20 cellular contexts compared by ENCODE assay signal in genomic region chr6:157158897-157159296, GRCh38.
DNase-seq lines count a peak whose midpoint lies in the region; ATAC-seq, FAIRE-seq and TF ChIP-seq lines count a peak whose summit lies in the region.
"Had no signal": no experiment of that assay in that cellular context is flagged by ENCODE, and none has a peak within 500 bp of the region (broad histone marks: within the 10 kb centered on the region; RNA-seq: fewer than 3 reads in every experiment).

No MANE protein-coding gene starts in this region.

- peak; percentile 10 for TF ChIP-seq CTCF in D721Med (IDR thresholded peaks at IDR 0.05; ENCODE audit: insufficient read depth, missing control alignments)
- no peak for TF ChIP-seq CTCF in tibial artery (IDR thresholded peaks at IDR 0.05)

- H3K4me3 ChIP-seq in HUES48 (ENCODE audit: low read depth, low read length) = no peak overlapping the region
- no peak overlapping the region for H3K4me3 ChIP-seq in tibial artery
- H3K4me3 ChIP-seq: gastroesophageal sphincter, lung had no signal

- no peak overlapping the region for H3K4me3 Mint-ChIP-seq in memory B cell
- H3K4me3 Mint-ChIP-seq: activated CD4-positive, alpha-beta T cell treated with anti-CD3 and anti-CD28 coated beads for 36 hours; activated CD8-positive, alpha-beta memory T cell treated with anti-CD3 and anti-CD28 coated beads, Interleukin-2, amount 10 ng/mL, durations not matched to agents 7 days and 5 days; naive thymus-derived CD8-positive, alpha-beta T cell; stimulated activated naive CD8-positive, alpha-beta T cell treated with anti-CD3 and anti-CD28 coated beads, Interleukin-15, Interleukin-2, amounts not matched to agents 100 ng/mL and 50 ng/mL, for 24 hours; type B pancreatic cell had no signal

- no peak for FAIRE-seq in D721Med (lab: Jason Lieb, UNC)

- intact Hi-C loops in tibial artery (cut with DNase I; ENCODE audit: low total_unique reads) = no loop called here

- H3K4me1 ChIP-seq in HUES48 (ENCODE audit: control insufficient read depth, insufficient read depth, low read length) = peaks cover 32% of the 10 kb centered on the region
- no peaks in the 10 kb centered on the region for H3K4me1 ChIP-seq in tibial artery
- H3K4me1 ChIP-seq: gastroesophageal sphincter had no signal

- H3K27ac ChIP-seq in HUES48 (ENCODE audit: low read depth, low read length) (peak overlapping the region; percentile 25), tibial artery (no peak overlapping the region)
- H3K27ac ChIP-seq: C4-2B, gastroesophageal sphincter had no signal

- no peaks in the 10 kb centered on the region for H3K27me3 Mint-ChIP-seq in memory B cell
- H3K27me3 Mint-ChIP-seq: activated CD4-positive, alpha-beta T cell treated with anti-CD3 and anti-CD28 coated beads for 36 hours; activated CD8-positive, alpha-beta memory T cell treated with anti-CD3 and anti-CD28 coated beads, Interleukin-2, amount 10 ng/mL, durations not matched to agents 7 days and 5 days; naive thymus-derived CD8-positive, alpha-beta T cell; stimulated activated naive CD8-positive, alpha-beta T cell treated with anti-CD3 and anti-CD28 coated beads, Interleukin-15, Interleukin-2, amounts not matched to agents 100 ng/mL and 50 ng/mL, for 24 hours; type B pancreatic cell had no signal

- no peaks in the 10 kb centered on the region for H3K9me3 ChIP-seq in HUES48 (ENCODE audit: control insufficient read depth, insufficient read depth, low read length)
- no peaks in the 10 kb centered on the region for H3K9me3 ChIP-seq in tibial artery
- H3K9me3 ChIP-seq: gastroesophageal sphincter had no signal

- no peak for ATAC-seq in memory B cell (ENCODE audit: low read depth)
- ATAC-seq: activated CD4-positive, alpha-beta T cell treated with anti-CD3 and anti-CD28 coated beads for 36 hours; activated CD8-positive, alpha-beta memory T cell treated with anti-CD3 and anti-CD28 coated beads, Interleukin-2, amount 10 ng/mL, durations not matched to agents 7 days and 5 days; gastroesophageal sphincter; naive thymus-derived CD8-positive, alpha-beta T cell; Right ventricle myocardium inferior had no signal

- in situ Hi-C loops in ACHN (cut with HindIII; ENCODE audit: low pct_ligation_motif_present, low pct_unique_long_range_greater_than_20kb, low sequenced_read_pairs) = no loop called here

- peaks cover 31% of the 10 kb centered on the region for H3K36me3 Mint-ChIP-seq in memory B cell

- H3K36me3 ChIP-seq in HUES48 (ENCODE audit: control insufficient read depth, insufficient read depth, low read length) (peaks cover 5% of the 10 kb centered on the region; the same call in 1 of the 2 replicates), tibial artery (peaks cover 0 to 30% (median 10%) of the 10 kb centered on the region in 3 donors)

- H3K27me3 ChIP-seq in HUES48 (ENCODE audit: control insufficient read depth, insufficient read depth, low read length) (no peaks in the 10 kb centered on the region), tibial artery (no peaks in the 10 kb centered on the region)
- H3K27me3 ChIP-seq: gastroesophageal sphincter had no signal

- no peak overlapping the region for H3K9ac ChIP-seq in HUES48 (ENCODE audit: low read depth, low read length)

- H3K4me1 Mint-ChIP-seq in memory B cell = peaks cover 2% of the 10 kb centered on the region
- H3K4me1 Mint-ChIP-seq: activated CD4-positive, alpha-beta T cell treated with anti-CD3 and anti-CD28 coated beads for 36 hours had no signal

- DNase-seq in D721Med (ENCODE audit: insufficient read length, low spot score) (no peak), dermis blood vessel endothelial cell (peak; percentile 50), memory B cell (ENCODE audit: low spot score in 2 of 2) (no peak), LoVo (ENCODE audit: low spot score) (no peak), T-helper 1 cell (no peak), tibial artery (no peak), ACHN (no peak)
- DNase-seq: activated CD4-positive, alpha-beta T cell treated with anti-CD3 and anti-CD28 coated beads for 36 hours; activated CD8-positive, alpha-beta memory T cell treated with anti-CD3 and anti-CD28 coated beads, Interleukin-2, amount 10 ng/mL, durations not matched to agents 7 days and 5 days; activated gamma-delta T cell; DMS79 treated with DMSO at 0.1 percent for 48 hours; naive thymus-derived CD8-positive, alpha-beta T cell; NCI-H1694 had no signal

- H3K27ac Mint-ChIP-seq in memory B cell = peak overlapping the region; percentile 59
- H3K27ac Mint-ChIP-seq: activated CD4-positive, alpha-beta T cell treated with anti-CD3 and anti-CD28 coated beads for 36 hours; activated CD8-positive, alpha-beta memory T cell treated with anti-CD3 and anti-CD28 coated beads, Interleukin-2, amount 10 ng/mL, durations not matched to agents 7 days and 5 days; stimulated activated naive CD8-positive, alpha-beta T cell treated with anti-CD3 and anti-CD28 coated beads, Interleukin-15, Interleukin-2, amounts not matched to agents 100 ng/mL and 50 ng/mL, for 24 hours; type B pancreatic cell had no signal

- no peaks in the 10 kb centered on the region for H3K9me3 Mint-ChIP-seq in memory B cell
- H3K9me3 Mint-ChIP-seq: naive thymus-derived CD8-positive, alpha-beta T cell; stimulated activated naive CD8-positive, alpha-beta T cell treated with anti-CD3 and anti-CD28 coated beads, Interleukin-15, Interleukin-2, amounts not matched to agents 100 ng/mL and 50 ng/mL, for 24 hours; type B pancreatic cell had no signal
